Comparison of ENCODE assay signal across 26 cellular contexts in genomic region chr4:104457308-104457981, GRCh38. TPM values are rescaled to one million over a fixed set of nuclear protein-coding genes. Genes with fewer than 3 reads are reported as not detected.
DNase-seq lines count a peak whose midpoint lies in the region; ATAC-seq lines count a peak whose summit lies in the region.
"Had no signal": no experiment of that assay in that cellular context is flagged by ENCODE, and none has a peak within 500 bp of the region (broad histone marks: within the 10 kb centered on the region; RNA-seq: fewer than 3 reads in every experiment).

No MANE protein-coding gene starts in this region.

- intact Hi-C loops in left colon (cut with DNase I, micrococcal nuclease), result no loop called here

- no peak for DNase-seq in left colon
- no peak for DNase-seq in glomerular visceral epithelial cell (ENCODE audit: extremely low spot score)
- no peak for DNase-seq in NCI-H1930 (lab: John Stamatoyannopoulos, UW)
- no peak for DNase-seq in NAMALWA (ENCODE audit: low spot score)
- DNase-seq: activated CD4-positive, alpha-beta T cell treated with anti-CD3 and anti-CD28 coated beads, Interleukin-2, amount 10 ng/mL, durations not matched to agents 24 days and 14 days; activated naive CD4-positive, alpha-beta T cell treated with anti-CD3 and anti-CD28 coated beads for 36 hours; activated T-cell treated with anti-CD3 and anti-CD28 coated beads, Interleukin-2, amount 50 U/mL, for 48 hours; amniotic stem cell; CD8-positive, alpha-beta T cell; effector memory CD4-positive, alpha-beta T cell; foreskin keratinocyte; mesenchymal stem cell; MG63; NCI-H2171; NCI-H524; stimulated activated naive CD4-positive, alpha-beta T cell treated with Interleukin-2 at 50 U/mL for 16 hours; T-helper 2 cell; testis had no signal

- ATAC-seq in GM18511 (IDR thresholded peaks at IDR 0.05; ENCODE audit: unreplicated experiment) (peak; percentile 57), GM21390 (IDR thresholded peaks at IDR 0.05; ENCODE audit: unreplicated experiment) (peak; percentile 85), HG02759 (IDR thresholded peaks at IDR 0.05; ENCODE audit: unreplicated experiment) (peak; percentile 57), HG03439 (IDR thresholded peaks at IDR 0.05; ENCODE audit: unreplicated experiment) (peak; percentile 51), left colon (no peak)
- ATAC-seq: A549; CD8-positive, alpha-beta T cell; foreskin keratinocyte; left lobe of liver; sciatic nerve had no signal

RNA-seq across cellular contexts. Expression of gene CXXC4, which starts 37.2 kb away (rescaled TPM):
- 1 to 10 TPM; 1.4 to 2.1 TPM for total RNA-seq in left colon
- total RNA-seq: activated CD4-positive, alpha-beta T cell treated with anti-CD3 and anti-CD28 coated beads, Interleukin-2, amount 10 ng/mL, durations not matched to agents 24 days and 14 days; activated naive CD4-positive, alpha-beta T cell treated with anti-CD3 and anti-CD28 coated beads for 36 hours; CD8-positive, alpha-beta T cell; foreskin keratinocyte; RPMI7951 had no signal
